Comparison of ENCODE assay signal across 23 cellular contexts in genomic region chr6:887583-888235, GRCh38.
DNase-seq lines count a peak whose midpoint lies in the region; ATAC-seq and TF ChIP-seq lines count a peak whose summit lies in the region.
"Had no signal": no experiment of that assay in that cellular context is flagged by ENCODE, and none has a peak within 500 bp of the region (broad histone marks: within the 10 kb centered on the region; RNA-seq: fewer than 3 reads in every experiment).

No MANE protein-coding gene starts in this region.

- H2BK12ac ChIP-seq in H9 (ENCODE audit: insufficient read length, low read depth, low read length) (no peak overlapping the region), neuronal stem cell (ENCODE audit: low read length) (peak overlapping the region; percentile 30)

- H2AFZ ChIP-seq in GM23338 = peak overlapping the region; percentile 28; the same call in 1 of the 2 replicates
- no peak overlapping the region for H2AFZ ChIP-seq in H9 (ENCODE audit: low read length)
- no peak overlapping the region for H2AFZ ChIP-seq in neuronal stem cell (ENCODE audit: low read length)

- H3K27ac ChIP-seq in GM23338 (ENCODE audit: low read depth) = no peak overlapping the region
- no peak overlapping the region for H3K27ac ChIP-seq in H9 (ENCODE audit: insufficient read length, low read depth, low read length)
- H3K27ac ChIP-seq in neuronal stem cell (replicated peaks; ENCODE audit: low read length) = no peak overlapping the region
- no peak overlapping the region for H3K27ac ChIP-seq in upper lobe of left lung
- H3K27ac ChIP-seq: A549; BLaER1 treated with 17β-estradiol and CSF1 and Interleukin-3, amounts not matched to agents 10 nM and 100 nM had no signal

- ATAC-seq in GM23338 (peak; percentile 69), upper lobe of left lung (ENCODE audit: low FRiP score in 2 of 2) (peak; percentile 7 to 23)
- ATAC-seq: A549, GM12878, HCT116 had no signal

- no peak overlapping the region for H3K9ac ChIP-seq in H9 (ENCODE audit: extremely low read depth, insufficient read length, low read length)
- H3K9ac ChIP-seq in neuronal stem cell (ENCODE audit: low read depth, low read length, poor library complexity) = no peak overlapping the region
- H3K9ac ChIP-seq: BLaER1 treated with 17β-estradiol and CSF1 and Interleukin-3, amounts not matched to agents 10 nM and 100 nM had no signal

- no peaks in the 10 kb centered on the region for H3K23me2 ChIP-seq in H9 (ENCODE audit: insufficient read length, low read depth, low read length, poor library complexity, severe bottlenecking)

- H3K9me3 Mint-ChIP-seq in GM23338 = no peaks in the 10 kb centered on the region; the same call in 2 of the 3 replicates
- no peaks in the 10 kb centered on the region for H3K9me3 Mint-ChIP-seq in H9
- H3K9me3 Mint-ChIP-seq: CD4-positive, alpha-beta T cell; CD8-positive, alpha-beta memory T cell had no signal

- no peaks in the 10 kb centered on the region for H3F3A ChIP-seq in GM23338 (replicated peaks; ENCODE audit: low read depth)

- H3K23ac ChIP-seq in H9 (ENCODE audit: insufficient read length, low read depth, low read length) (no peak overlapping the region), neuronal stem cell (ENCODE audit: low read depth, low read length, poor library complexity) (no peak overlapping the region)

- H3K4me2 ChIP-seq in GM23338 (no peak overlapping the region), H9 (ENCODE audit: insufficient read depth, insufficient read length, low read length) (no peak overlapping the region), neuronal stem cell (ENCODE audit: insufficient read depth, low read length, poor library complexity, severe bottlenecking) (no peak overlapping the region)
- H3K4me2 ChIP-seq: A549; BLaER1 treated with 17β-estradiol and CSF1 and Interleukin-3, amounts not matched to agents 10 nM and 100 nM had no signal

- peaks cover 4% of the 10 kb centered on the region for H3K27me3 Mint-ChIP-seq in GM23338 (ENCODE audit: insufficient read depth, low read depth, poor library complexity)
- peaks cover 3% of the 10 kb centered on the region for H3K27me3 Mint-ChIP-seq in H9 (ENCODE audit: low read depth)

- DNase-seq in GM23338 (ENCODE audit: low spot score) (peak; percentile 32), H9 (peak; percentile 39), neuronal stem cell (ENCODE audit: low spot score) (no peak), upper lobe of left lung (peak in 1 of 2 donors; percentile 59), NOMO-1 treated with dmso at 0.1 percent for 144 hours (lab: John Stamatoyannopoulos, UW; ENCODE audit: unreplicated experiment) (no peak), NCI-H187 (lab: John Stamatoyannopoulos, UW) (no peak), NCI-H2029 (lab: John Stamatoyannopoulos, UW) (no peak)
- DNase-seq: 8988T; ACHN; AML-193; BE2C; CD4-positive, alpha-beta T cell; CD8-positive, alpha-beta memory T cell; DMS 273 treated with DMSO at 0.1 percent for 48 hours; DMS79; EL; GDM1; GOT3 had no signal

- H3K56ac ChIP-seq in H9 (ENCODE audit: insufficient read length, low read depth, low read length) = no peak overlapping the region

- WGBS in H9 (ENCODE audit: extremely low coverage, insufficient read length, low lambda C conversion rate) = no CpG with 5 or more reads among the region's 35 CpGs
- WGBS in neuronal stem cell (ENCODE audit: extremely low coverage in 2 of 2, insufficient read length in 2 of 2, insufficient replicate concordance in 1 of 2), 2 donors = no CpG with 5 or more reads among the region's 35 CpGs
- WGBS in upper lobe of left lung, 2 donors = 87 to 96% methylated on average over 22 to 35 of the region's 35 CpGs

- H3K79me2 ChIP-seq in GM23338 (replicated peaks; ENCODE audit: insufficient read depth) = no peaks in the 10 kb centered on the region
- H3K79me2 ChIP-seq in H9 (ENCODE audit: insufficient read depth, low read length) = no peaks in the 10 kb centered on the region

- H3K4me1 ChIP-seq in GM23338 (ENCODE audit: insufficient read depth) = no peaks in the 10 kb centered on the region
- no peaks in the 10 kb centered on the region for H3K4me1 ChIP-seq in H9 (ENCODE audit: insufficient read depth, low read length)
- no peaks in the 10 kb centered on the region for H3K4me1 ChIP-seq in neuronal stem cell (ENCODE audit: control insufficient read depth in 2 of 2, insufficient read depth in 1 of 2, low read depth in 1 of 2, low read length in 2 of 2)
- no peaks in the 10 kb centered on the region for H3K4me1 ChIP-seq in upper lobe of left lung
- H3K4me1 ChIP-seq: A549, BE2C had no signal

- H2BK15ac ChIP-seq in H9 (ENCODE audit: low read depth, low read length) (no peak overlapping the region), neuronal stem cell (ENCODE audit: low read length) (no peak overlapping the region)

- no peak overlapping the region for H4K8ac ChIP-seq in H9 (replicated peaks; ENCODE audit: insufficient read length, low read depth, low read length)
- no peak overlapping the region for H4K8ac ChIP-seq in neuronal stem cell (ENCODE audit: low read depth, low read length)

- H4K20me1 ChIP-seq in GM23338 (replicated peaks; ENCODE audit: insufficient read depth) = no peaks in the 10 kb centered on the region
- H4K20me1 ChIP-seq in H9 (ENCODE audit: control insufficient read depth, insufficient read depth, insufficient read length) = no peaks in the 10 kb centered on the region
- H4K20me1 ChIP-seq: BLaER1 treated with 17β-estradiol and CSF1 and Interleukin-3, amounts not matched to agents 10 nM and 100 nM had no signal

- H3K4ac ChIP-seq in H9 (ENCODE audit: low read depth, low read length) (no peak overlapping the region), neuronal stem cell (ENCODE audit: low read length) (no peak overlapping the region)

- no peak overlapping the region for H3K4me3 Mint-ChIP-seq in GM23338
- H3K4me3 Mint-ChIP-seq in H9 = no peak overlapping the region
- H3K4me3 Mint-ChIP-seq: CD14-positive monocyte; CD4-positive, alpha-beta T cell; CD8-positive, alpha-beta memory T cell had no signal

- no peak overlapping the region for H3T11ph ChIP-seq in H9 (ENCODE audit: low read length)

- TF ChIP-seq CTCF in GM23338 (conservative IDR thresholded peaks at IDR 0.05; ENCODE audit: low read depth in 2 of 2) = peak; percentile 18 to 31; a peak in 2 of 4 replicates
- no peak for TF ChIP-seq CTCF in H9 (conservative IDR thresholded peaks at IDR 0.05)
- TF ChIP-seq CTCF in upper lobe of left lung (IDR thresholded peaks at IDR 0.05) = no peak

- H3K27ac Mint-ChIP-seq in GM23338 = no peak overlapping the region
- H3K27ac Mint-ChIP-seq in H9 = no peak overlapping the region
- H3K27ac Mint-ChIP-seq: CD4-positive, alpha-beta T cell had no signal

- H3K27me3 ChIP-seq in GM23338 (ENCODE audit: insufficient read depth) = no peaks in the 10 kb centered on the region
- H3K27me3 ChIP-seq in H9 (ENCODE audit: insufficient read depth, low read length) = no peaks in the 10 kb centered on the region
- no peaks in the 10 kb centered on the region for H3K27me3 ChIP-seq in neuronal stem cell (ENCODE audit: control insufficient read depth in 3 of 3, insufficient read depth in 3 of 3, low read depth in 1 of 3, low read length in 3 of 3)
- no peaks in the 10 kb centered on the region for H3K27me3 ChIP-seq in upper lobe of left lung
- H3K27me3 ChIP-seq: BLaER1 treated with 17β-estradiol and CSF1 and Interleukin-3, amounts not matched to agents 10 nM and 100 nM had no signal

- no peaks in the 10 kb centered on the region for H3K79me1 ChIP-seq in H9 (ENCODE audit: insufficient read depth, low read depth, low read length, poor library complexity, severe bottlenecking)
- H3K79me1 ChIP-seq in neuronal stem cell (ENCODE audit: low read depth, low read length) = no peaks in the 10 kb centered on the region

- H2BK5ac ChIP-seq in H9 (ENCODE audit: insufficient read length, low read length) (no peak overlapping the region), neuronal stem cell (ENCODE audit: low read length) (no peak overlapping the region)

- no peak overlapping the region for H4K91ac ChIP-seq in H9 (ENCODE audit: insufficient read length, low read depth, low read length)
- H4K91ac ChIP-seq in neuronal stem cell (ENCODE audit: low read depth, low read length, poor library complexity) = no peak overlapping the region

- H3K18ac ChIP-seq in H9 (ENCODE audit: insufficient read length, low read depth, low read length) (no peak overlapping the region), neuronal stem cell (ENCODE audit: low read length) (peak overlapping the region; percentile 60)

- no peak overlapping the region for H3K14ac ChIP-seq in H9 (ENCODE audit: insufficient read depth, low read length)
- peak overlapping the region; percentile 77 for H3K14ac ChIP-seq in neuronal stem cell (ENCODE audit: low read length)

- TF ChIP-seq EP300 in upper lobe of left lung (IDR thresholded peaks at IDR 0.05) = no peak

- H2BK120ac ChIP-seq in H9 (ENCODE audit: low read depth, low read length, poor library complexity, severe bottlenecking) (no peak overlapping the region), neuronal stem cell (ENCODE audit: low read depth, low read length) (no peak overlapping the region)

- H3K4me3 ChIP-seq in GM23338 (no peak overlapping the region), neuronal stem cell (ENCODE audit: low read length in 2 of 2) (no peak overlapping the region), upper lobe of left lung (no peak overlapping the region)
- H3K4me3 ChIP-seq: A549; BLaER1 treated with 17β-estradiol and CSF1 and Interleukin-3, amounts not matched to agents 10 nM and 100 nM; GM12878 had no signal

- H3K9me3 ChIP-seq in H9 (ENCODE audit: control insufficient read depth, low read depth, low read length) (no peaks in the 10 kb centered on the region), neuronal stem cell (replicated peaks in 1 of 2; ENCODE audit: control insufficient read depth in 2 of 2, insufficient read depth in 1 of 2, low read depth in 1 of 2, low read length in 2 of 2) (no peaks in the 10 kb centered on the region), upper lobe of left lung (no peaks in the 10 kb centered on the region)
- H3K9me3 ChIP-seq: A549, BE2C had no signal

- no peaks in the 10 kb centered on the region for H3K36me3 Mint-ChIP-seq in GM23338 (ENCODE audit: low read depth)
- H3K36me3 Mint-ChIP-seq in H9 (ENCODE audit: insufficient read depth in 1 of 3, low read depth in 3 of 3) = no peaks in the 10 kb centered on the region
- H3K36me3 Mint-ChIP-seq: CD14-positive monocyte; CD8-positive, alpha-beta memory T cell had no signal

- no peak overlapping the region for H2AK5ac ChIP-seq in H9 (ENCODE audit: insufficient read length, low read length)
- no peak overlapping the region for H2AK5ac ChIP-seq in neuronal stem cell (ENCODE audit: low read depth, low read length)

- H2BK20ac ChIP-seq in H9 (ENCODE audit: low read depth, low read length, poor library complexity, severe bottlenecking) = no peak overlapping the region

- H4K5ac ChIP-seq in H9 (ENCODE audit: insufficient read length, low read depth, low read length) = no peak overlapping the region

- no peaks in the 10 kb centered on the region for H3K4me1 Mint-ChIP-seq in GM23338
- H3K4me1 Mint-ChIP-seq in H9 = no peaks in the 10 kb centered on the region

- no peaks in the 10 kb centered on the region for H3K36me3 ChIP-seq in GM23338 (ENCODE audit: insufficient read depth)
- no peaks in the 10 kb centered on the region for H3K36me3 ChIP-seq in neuronal stem cell (replicated peaks in 1 of 2; ENCODE audit: control insufficient read depth in 2 of 2, insufficient read depth in 2 of 2, low read length in 2 of 2)
- no peaks in the 10 kb centered on the region for H3K36me3 ChIP-seq in upper lobe of left lung
- H3K36me3 ChIP-seq: BE2C; BLaER1 treated with 17β-estradiol and CSF1 and Interleukin-3, amounts not matched to agents 10 nM and 100 nM had no signal

- TF ChIP-seq POLR2A in upper lobe of left lung (IDR thresholded peaks at IDR 0.05) = no peak

- no peaks in the 10 kb centered on the region; the same call in 1 of the 2 replicates for H3K9me2 ChIP-seq in GM23338 (ENCODE audit: insufficient read depth)

Comparison
In these comparisons a context has a peak if more than half of its experiments do, and no peak if none do; other contexts are left out.
1. DNase-seq: peak in GM23338 (single experiment) and H9 (single experiment); none in neuronal stem cell (single experiment), NOMO-1 treated with dmso at 0.1 percent for 144 hours (single experiment), NCI-H187 (0 of 2) and NCI-H2029 (single experiment).
2. CTCF ChIP-seq: peak in GM23338 (2 of 2); none in H9 (single experiment) and upper lobe of left lung (0 of 6).